In the genomic region with DNA sequence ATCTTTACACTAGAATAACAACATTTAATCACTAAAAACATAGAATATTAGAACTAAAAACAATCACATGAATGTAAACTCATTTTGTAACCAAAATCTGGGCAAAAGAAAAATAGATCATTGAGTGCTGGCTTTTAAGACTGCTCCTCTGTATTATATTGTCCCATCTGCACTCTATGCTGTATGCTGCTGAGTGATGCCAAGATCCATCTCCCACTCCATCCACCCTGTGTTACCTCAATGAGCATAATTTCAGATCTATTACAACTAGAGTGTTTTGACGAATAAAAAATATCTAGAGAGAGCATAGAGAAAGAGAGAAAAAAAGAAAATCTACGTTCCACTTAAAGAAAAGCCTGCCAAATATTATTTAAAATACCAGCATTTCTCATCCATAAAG, we compare ENCODE assay signal across 30 cellular contexts.
"Had no signal": no experiment of that assay in that cellular context is flagged by ENCODE, and none has a peak within 500 bp of the region (broad histone marks: within the 10 kb centered on the region; RNA-seq: fewer than 3 reads in every experiment).

No MANE protein-coding gene starts in this region.

- DNase-seq: activated effector memory CD4-positive, alpha-beta T cell treated with anti-CD3 and anti-CD28 coated beads, Interleukin-2, amount 50 U/mL, for 16 hours; activated effector memory CD4-positive, alpha-beta T cell treated with Interleukin-2 at 50 U/mL for 16 hours; activated gamma-delta T cell; activated gamma-delta T cell treated with Interleukin-2 at 50 U/mL for 16 hours; activated naive CD4-positive, alpha-beta T cell; activated naive CD4-positive, alpha-beta T cell treated with anti-CD3 and anti-CD28 coated beads for 36 hours; activated naive CD4-positive, alpha-beta T cell treated with anti-CD3 and anti-CD28 coated beads, Interleukin-2, amount 10 ng/mL, durations not matched to agents 7 days and 5 days; activated naive CD4-positive, alpha-beta T cell treated with anti-CD3 and anti-CD28 coated beads, Interleukin-2, amount 50 U/mL, for 16 hours; activated naive CD4-positive, alpha-beta T cell treated with Interleukin-2 at 50 U/mL for 16 hours; activated naive CD8-positive, alpha-beta T cell treated with anti-CD3 and anti-CD28 coated beads for 36 hours; activated naive CD8-positive, alpha-beta T cell treated with anti-CD3 and anti-CD28 coated beads, Interleukin-2, amount 10 ng/mL, durations not matched to agents 7 days and 5 days; activated naive CD8-positive, alpha-beta T cell treated with anti-CD3 and anti-CD28 coated beads, Interleukin-2, amount 50 U/mL, for 24 hours; activated T-cell treated with anti-CD3 and anti-CD28 coated beads, Interleukin-2, amount 50 U/mL, for 1 hour; activated T-cell treated with anti-CD3 and anti-CD28 coated beads, Interleukin-2, amount 50 U/mL, for 24 hours; activated T-cell treated with anti-CD3 and anti-CD28 coated beads, Interleukin-2, amount 50 U/mL, for 4 hours; activated T-cell treated with anti-CD3 and anti-CD28 coated beads, Interleukin-2, amount 50 U/mL, for 48 hours; activated T-cell treated with anti-CD3 and anti-CD28 coated beads, Interleukin-2, amount 50 U/mL, for 72 hours; adrenal gland; amniotic stem cell; amygdala; anterior cingulate cortex; aorta; body of pancreas; brain microvascular endothelial cell; caudate nucleus; central memory CD4-positive, alpha-beta T cell; cerebellar nuclear complex had no signal

- H3K27ac ChIP-seq: adrenal gland, ascending aorta, body of pancreas, brain microvascular endothelial cell, breast epithelium, cardiac muscle cell had no signal

- H3K36me3 ChIP-seq: adrenal gland, ascending aorta, brain microvascular endothelial cell, breast epithelium, cardiac muscle cell had no signal

- H3K27me3 ChIP-seq: adrenal gland, ascending aorta, body of pancreas, brain microvascular endothelial cell, cardiac muscle cell had no signal

- H3K4me3 ChIP-seq: adrenal gland, ascending aorta, body of pancreas, breast epithelium, cardiac muscle cell had no signal

- H3K9me3 ChIP-seq: ascending aorta, body of pancreas, breast epithelium had no signal

- H3K4me1 ChIP-seq: adrenal gland, ascending aorta, body of pancreas, breast epithelium had no signal
